ENCODE assay signal across 8 cellular contexts in the genomic region with DNA sequence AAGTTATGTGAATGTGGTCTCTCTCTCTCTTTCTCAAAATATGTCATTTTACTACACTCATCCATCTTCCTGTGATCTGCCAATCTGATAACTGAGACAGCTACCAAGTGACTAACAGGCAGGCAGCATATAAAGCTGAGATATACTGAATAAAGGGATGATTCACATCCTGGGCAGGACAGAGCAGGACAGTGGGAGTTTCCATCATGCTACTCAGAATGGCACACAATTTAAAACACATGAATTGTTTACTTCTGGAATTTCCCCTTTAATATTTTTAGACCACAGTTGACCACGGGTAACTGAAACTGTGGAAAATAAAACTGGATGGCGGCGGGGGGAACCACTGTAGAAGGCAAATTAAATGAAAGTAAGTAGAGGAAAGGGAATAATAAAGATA. TPM values are rescaled to one million over a fixed set of nuclear protein-coding genes. Genes with fewer than 3 reads are reported as not detected.
A peak's percentile ranks its signal among the peaks of the same experiment; 100 is the strongest.
DNase-seq lines count a peak whose midpoint lies in the region; ATAC-seq and TF ChIP-seq lines count a peak whose summit lies in the region.

No MANE protein-coding gene starts in this region.

- H3K4me1 Mint-ChIP-seq in activated naive CD8-positive, alpha-beta T cell treated with anti-CD3 and anti-CD28 coated beads, Interleukin-2, amount 50 U/mL, for 24 hours: peaks cover 24% of the 10 kb centered on the region

- peak overlapping the region; percentile 67 for H3K27ac Mint-ChIP-seq in activated naive CD8-positive, alpha-beta T cell treated with anti-CD3 and anti-CD28 coated beads, Interleukin-2, amount 50 U/mL, for 24 hours

- TF ChIP-seq CTCF in AG09319 (IDR thresholded peaks at IDR 0.05; ENCODE audit: low read depth, low read length): no peak

- H3K4me3 Mint-ChIP-seq in activated naive CD8-positive, alpha-beta T cell treated with anti-CD3 and anti-CD28 coated beads, Interleukin-2, amount 50 U/mL, for 24 hours: peak overlapping the region; percentile 30

- ATAC-seq in GM19035 (IDR thresholded peaks at IDR 0.05; ENCODE audit: unreplicated experiment) (peak; percentile 53), HG03432 (IDR thresholded peaks at IDR 0.05; ENCODE audit: unreplicated experiment) (peak; percentile 72)
- ATAC-seq in activated naive CD8-positive, alpha-beta T cell treated with anti-CD3 and anti-CD28 coated beads, Interleukin-2, amount 50 U/mL, for 24 hours: peak; percentile 100

- DNase-seq in AG09319 (ENCODE audit: extremely low read depth, low read depth): peak; percentile 29
- peak; percentile 4 for DNase-seq in activated naive CD8-positive, alpha-beta T cell treated with anti-CD3 and anti-CD28 coated beads, Interleukin-2, amount 50 U/mL, for 24 hours
- peak; percentile 32 for DNase-seq in smooth muscle cell of the brain vasculature (ENCODE audit: low read depth, low spot score)
- no peak for DNase-seq in occipital lobe (lab: John Stamatoyannopoulos, UW)
- DNase-seq in activated CD4-positive, alpha-beta T cell treated with anti-CD3 and anti-CD28 coated beads, Interleukin-2, amount 50 U/mL, for 1 hour: no peak
- DNase-seq in NCI-H187 (lab: John Stamatoyannopoulos, UW): no peak

- peaks cover 29% of the 10 kb centered on the region for H3K27me3 Mint-ChIP-seq in activated naive CD8-positive, alpha-beta T cell treated with anti-CD3 and anti-CD28 coated beads, Interleukin-2, amount 50 U/mL, for 24 hours

- H3K36me3 Mint-ChIP-seq in activated naive CD8-positive, alpha-beta T cell treated with anti-CD3 and anti-CD28 coated beads, Interleukin-2, amount 50 U/mL, for 24 hours (ENCODE audit: low read depth): no peaks in the 10 kb centered on the region

- no peaks in the 10 kb centered on the region for H3K9me3 Mint-ChIP-seq in activated naive CD8-positive, alpha-beta T cell treated with anti-CD3 and anti-CD28 coated beads, Interleukin-2, amount 50 U/mL, for 24 hours

RNA-seq across cellular contexts. Expression of gene DCTD, which starts 58.6 kb away (rescaled TPM):
- total RNA-seq in occipital lobe: 18.1 TPM

Comparison
In these comparisons a context has a peak if more than half of its experiments do, and no peak if none do; other contexts are left out.
1. DNase-seq: peak in AG09319 (single experiment), activated naive CD8-positive, alpha-beta T cell treated with anti-CD3 and anti-CD28 coated beads, Interleukin-2, amount 50 U/mL, for 24 hours (single experiment) and smooth muscle cell of the brain vasculature (single experiment); none in occipital lobe (single experiment), activated CD4-positive, alpha-beta T cell treated with anti-CD3 and anti-CD28 coated beads, Interleukin-2, amount 50 U/mL, for 1 hour (single experiment) and NCI-H187 (0 of 2).
2. Peak in every context shown above with its lines, with median percentiles within 50 percentile points of each other: ATAC-seq.